1 cellular context compared by ENCODE assay signal in the genomic region with DNA sequence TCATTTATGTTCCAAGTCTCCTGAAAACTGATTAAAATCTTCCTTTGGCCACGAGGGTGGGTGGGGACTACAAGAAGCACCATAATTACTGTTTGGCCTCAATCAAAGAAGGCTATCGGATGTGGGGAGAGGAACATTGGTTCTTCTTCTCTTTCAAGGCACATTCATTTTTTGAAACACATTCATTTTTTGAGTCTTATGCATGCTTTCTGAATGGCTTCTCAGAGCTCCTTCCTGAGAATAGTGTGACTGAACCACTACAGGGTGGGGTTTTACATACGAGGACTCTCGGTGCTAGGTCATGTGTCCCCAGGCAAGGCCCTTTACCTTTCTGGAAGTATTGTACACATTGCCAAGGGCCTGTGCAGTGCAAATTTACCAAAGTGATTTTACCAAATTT.
TF ChIP-seq lines count a peak whose summit lies in the region.

No MANE protein-coding gene starts in this region.

TF ChIP-seq in GM12878, 131 proteins besides CTCF, POLR2A, EP300 and RAD21 (continued from another document):
- TF ChIP-seq, protein P1, sequence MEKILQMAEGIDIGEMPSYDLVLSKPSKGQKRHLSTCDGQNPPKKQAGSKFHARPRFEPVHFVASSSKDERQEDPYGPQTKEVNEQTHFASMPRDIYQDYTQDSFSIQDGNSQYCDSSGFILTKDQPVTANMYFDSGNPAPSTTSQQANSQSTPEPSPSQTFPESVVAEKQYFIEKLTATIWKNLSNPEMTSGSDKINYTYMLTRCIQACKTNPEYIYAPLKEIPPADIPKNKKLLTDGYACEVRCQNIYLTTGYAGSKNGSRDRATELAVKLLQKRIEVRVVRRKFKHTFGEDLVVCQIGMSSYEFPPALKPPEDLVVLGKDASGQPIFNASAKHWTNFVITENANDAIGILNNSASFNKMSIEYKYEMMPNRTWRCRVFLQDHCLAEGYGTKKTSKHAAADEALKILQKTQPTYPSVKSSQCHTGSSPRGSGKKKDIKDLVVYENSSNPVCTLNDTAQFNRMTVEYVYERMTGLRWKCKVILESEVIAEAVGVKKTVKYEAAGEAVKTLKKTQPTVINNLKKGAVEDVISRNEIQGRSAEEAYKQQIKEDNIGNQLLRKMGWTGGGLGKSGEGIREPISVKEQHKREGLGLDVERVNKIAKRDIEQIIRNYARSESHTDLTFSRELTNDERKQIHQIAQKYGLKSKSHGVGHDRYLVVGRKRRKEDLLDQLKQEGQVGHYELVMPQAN (conservative IDR thresholded peaks at IDR 0.05), result no peak
- no peak for TF ChIP-seq FOS (IDR thresholded peaks at IDR 0.05; ENCODE audit: borderline replicate concordance, extremely low read depth, insufficient read length)
- TF ChIP-seq TCF7 (IDR thresholded peaks at IDR 0.05; ENCODE audit: borderline replicate concordance), result peak; percentile 87
- TF ChIP-seq, protein P2, sequence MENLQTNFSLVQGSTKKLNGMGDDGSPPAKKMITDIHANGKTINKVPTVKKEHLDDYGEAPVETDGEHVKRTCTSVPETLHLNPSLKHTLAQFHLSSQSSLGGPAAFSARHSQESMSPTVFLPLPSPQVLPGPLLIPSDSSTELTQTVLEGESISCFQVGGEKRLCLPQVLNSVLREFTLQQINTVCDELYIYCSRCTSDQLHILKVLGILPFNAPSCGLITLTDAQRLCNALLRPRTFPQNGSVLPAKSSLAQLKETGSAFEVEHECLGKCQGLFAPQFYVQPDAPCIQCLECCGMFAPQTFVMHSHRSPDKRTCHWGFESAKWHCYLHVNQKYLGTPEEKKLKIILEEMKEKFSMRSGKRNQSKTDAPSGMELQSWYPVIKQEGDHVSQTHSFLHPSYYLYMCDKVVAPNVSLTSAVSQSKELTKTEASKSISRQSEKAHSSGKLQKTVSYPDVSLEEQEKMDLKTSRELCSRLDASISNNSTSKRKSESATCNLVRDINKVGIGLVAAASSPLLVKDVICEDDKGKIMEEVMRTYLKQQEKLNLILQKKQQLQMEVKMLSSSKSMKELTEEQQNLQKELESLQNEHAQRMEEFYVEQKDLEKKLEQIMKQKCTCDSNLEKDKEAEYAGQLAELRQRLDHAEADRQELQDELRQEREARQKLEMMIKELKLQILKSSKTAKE (IDR thresholded peaks at IDR 0.05; ENCODE audit: low read depth, poor library complexity, severe bottlenecking), result no peak
- TF ChIP-seq RFX5 (IDR thresholded peaks at IDR 0.05; ENCODE audit: low read depth, low read length), result no peak
- TF ChIP-seq MTA3 (IDR thresholded peaks at IDR 0.05; ENCODE audit: borderline replicate concordance, low read length), result no peak
- TF ChIP-seq SUPT20H (IDR thresholded peaks at IDR 0.05; ENCODE audit: borderline replicate concordance, control insufficient read depth, low read depth, low read length), result no peak
- TF ChIP-seq NFXL1 (IDR thresholded peaks at IDR 0.05; ENCODE audit: borderline replicate concordance), result no peak
- TF ChIP-seq, protein P3, sequence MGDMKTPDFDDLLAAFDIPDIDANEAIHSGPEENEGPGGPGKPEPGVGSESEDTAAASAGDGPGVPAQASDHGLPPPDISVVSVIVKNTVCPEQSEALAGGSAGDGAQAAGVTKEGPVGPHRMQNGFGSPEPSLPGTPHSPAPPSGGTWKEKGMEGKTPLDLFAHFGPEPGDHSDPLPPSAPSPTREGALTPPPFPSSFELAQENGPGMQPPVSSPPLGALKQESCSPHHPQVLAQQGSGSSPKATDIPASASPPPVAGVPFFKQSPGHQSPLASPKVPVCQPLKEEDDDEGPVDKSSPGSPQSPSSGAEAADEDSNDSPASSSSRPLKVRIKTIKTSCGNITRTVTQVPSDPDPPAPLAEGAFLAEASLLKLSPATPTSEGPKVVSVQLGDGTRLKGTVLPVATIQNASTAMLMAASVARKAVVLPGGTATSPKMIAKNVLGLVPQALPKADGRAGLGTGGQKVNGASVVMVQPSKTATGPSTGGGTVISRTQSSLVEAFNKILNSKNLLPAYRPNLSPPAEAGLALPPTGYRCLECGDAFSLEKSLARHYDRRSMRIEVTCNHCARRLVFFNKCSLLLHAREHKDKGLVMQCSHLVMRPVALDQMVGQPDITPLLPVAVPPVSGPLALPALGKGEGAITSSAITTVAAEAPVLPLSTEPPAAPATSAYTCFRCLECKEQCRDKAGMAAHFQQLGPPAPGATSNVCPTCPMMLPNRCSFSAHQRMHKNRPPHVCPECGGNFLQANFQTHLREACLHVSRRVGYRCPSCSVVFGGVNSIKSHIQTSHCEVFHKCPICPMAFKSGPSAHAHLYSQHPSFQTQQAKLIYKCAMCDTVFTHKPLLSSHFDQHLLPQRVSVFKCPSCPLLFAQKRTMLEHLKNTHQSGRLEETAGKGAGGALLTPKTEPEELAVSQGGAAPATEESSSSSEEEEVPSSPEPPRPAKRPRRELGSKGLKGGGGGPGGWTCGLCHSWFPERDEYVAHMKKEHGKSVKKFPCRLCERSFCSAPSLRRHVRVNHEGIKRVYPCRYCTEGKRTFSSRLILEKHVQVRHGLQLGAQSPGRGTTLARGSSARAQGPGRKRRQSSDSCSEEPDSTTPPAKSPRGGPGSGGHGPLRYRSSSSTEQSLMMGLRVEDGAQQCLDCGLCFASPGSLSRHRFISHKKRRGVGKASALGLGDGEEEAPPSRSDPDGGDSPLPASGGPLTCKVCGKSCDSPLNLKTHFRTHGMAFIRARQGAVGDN (IDR thresholded peaks at IDR 0.05), result no peak
- TF ChIP-seq, protein P4, sequence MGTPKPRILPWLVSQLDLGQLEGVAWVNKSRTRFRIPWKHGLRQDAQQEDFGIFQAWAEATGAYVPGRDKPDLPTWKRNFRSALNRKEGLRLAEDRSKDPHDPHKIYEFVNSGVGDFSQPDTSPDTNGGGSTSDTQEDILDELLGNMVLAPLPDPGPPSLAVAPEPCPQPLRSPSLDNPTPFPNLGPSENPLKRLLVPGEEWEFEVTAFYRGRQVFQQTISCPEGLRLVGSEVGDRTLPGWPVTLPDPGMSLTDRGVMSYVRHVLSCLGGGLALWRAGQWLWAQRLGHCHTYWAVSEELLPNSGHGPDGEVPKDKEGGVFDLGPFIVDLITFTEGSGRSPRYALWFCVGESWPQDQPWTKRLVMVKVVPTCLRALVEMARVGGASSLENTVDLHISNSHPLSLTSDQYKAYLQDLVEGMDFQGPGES (IDR thresholded peaks at IDR 0.05), result no peak
- TF ChIP-seq JUNB (IDR thresholded peaks at IDR 0.05), result peak; percentile 70
